ENCODE assay signal across 11 cellular contexts in the genomic region with DNA sequence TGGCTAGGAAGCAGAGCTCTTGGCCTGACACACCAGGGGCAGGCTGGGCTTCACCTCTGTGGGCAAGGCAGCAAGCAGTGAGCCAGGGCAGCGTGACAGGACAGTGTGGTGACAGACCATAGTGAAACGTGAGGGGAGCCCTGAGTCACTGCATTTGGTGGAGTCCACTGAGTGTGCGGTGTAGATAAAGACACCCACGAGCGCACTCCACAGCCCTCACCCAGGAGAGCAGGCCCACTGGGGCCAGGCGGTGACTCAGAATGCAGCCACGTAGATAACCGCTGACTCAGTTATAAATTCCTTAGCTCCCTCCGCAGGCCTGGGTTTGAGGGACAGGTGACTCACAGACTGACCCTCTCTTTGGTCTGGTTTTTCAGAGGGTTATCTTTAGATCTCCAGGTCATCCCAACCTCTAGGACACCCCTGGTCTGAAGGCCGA.
A peak's percentile ranks its signal among the peaks of the same experiment; 100 is the strongest.
DNase-seq lines count a peak whose midpoint lies in the region; ATAC-seq and TF ChIP-seq lines count a peak whose summit lies in the region.
"Had no signal": no experiment of that assay in that cellular context is flagged by ENCODE, and none has a peak within 500 bp of the region (broad histone marks: within the 10 kb centered on the region; RNA-seq: fewer than 3 reads in every experiment).

No MANE protein-coding gene starts in this region.

- H3K4me1 Mint-ChIP-seq in Calu3 (ENCODE audit: low read depth, unreplicated experiment), result peaks cover 13% of the 10 kb centered on the region
- H3K4me1 Mint-ChIP-seq: neural crest cell had no signal

- H3K36me3 ChIP-seq in MG63, result no peaks in the 10 kb centered on the region
- H3K36me3 ChIP-seq in mesodermal cell (ENCODE audit: control insufficient read depth, insufficient read depth, low read length), result no peaks in the 10 kb centered on the region
- H3K36me3 ChIP-seq: Peyer's patch had no signal

- TF ChIP-seq CTCF in Calu3 (IDR thresholded peaks at IDR 0.05; ENCODE audit: unreplicated experiment), result no peak

- H3K4me3 ChIP-seq in MG63, result no peak overlapping the region
- no peak overlapping the region for H3K4me3 ChIP-seq in mesodermal cell (ENCODE audit: extremely low read depth, insufficient read depth, low read length, poor library complexity, severe bottlenecking)
- H3K4me3 ChIP-seq: Peyer's patch had no signal

- 60 to 83% methylated on average over 2 to 10 of the region's 10 CpGs for WGBS in mesodermal cell (ENCODE audit: insufficient coverage in 2 of 2), 2 experiments

- intact Hi-C loops in Calu3 (cut with micrococcal nuclease; ENCODE audit: unreplicated experiment), result no loop called here

- peak; percentile 8 for DNase-seq in Calu3
- DNase-seq in MG63, result peak; percentile 97
- DNase-seq in dedifferentiated amniotic fluid mesenchymal stem cell (ENCODE audit: extremely low spot score), result peak; percentile 85
- DNase-seq in cerebellar nuclear complex (lab: John Stamatoyannopoulos, UW), result no peak
- DNase-seq in NCI-H1930 (lab: John Stamatoyannopoulos, UW), result no peak
- no peak for DNase-seq in substantia nigra (lab: John Stamatoyannopoulos, UW)
- DNase-seq: Peyer's patch had no signal

- H3K27me3 ChIP-seq in MG63, result no peaks in the 10 kb centered on the region
- H3K27me3 ChIP-seq: Peyer's patch had no signal

- no peaks in the 10 kb centered on the region for H3K9me3 Mint-ChIP-seq in Calu3 (ENCODE audit: low read depth, unreplicated experiment)
- H3K9me3 Mint-ChIP-seq: neural crest cell had no signal

- H3K27me3 Mint-ChIP-seq in Calu3 (ENCODE audit: unreplicated experiment), result peaks cover 9% of the 10 kb centered on the region

- H3K27ac Mint-ChIP-seq in Calu3 (ENCODE audit: unreplicated experiment), result no peak overlapping the region

- ATAC-seq in GM18870 (IDR thresholded peaks at IDR 0.05; ENCODE audit: unreplicated experiment), result no peak

- H3K27ac ChIP-seq in mesodermal cell (ENCODE audit: low read depth, low read length, severe bottlenecking) (peak overlapping the region; percentile 88), substantia nigra (ENCODE audit: low read depth, low read length, poor library complexity, severe bottlenecking) (no peak overlapping the region)
- H3K27ac ChIP-seq: KMS-11, Peyer's patch had no signal

- BruUV-seq in Calu3 (replicated peaks; lab: Mats Ljungman, UMichigan), result no TSS peak

- H3K4me1 ChIP-seq in mesodermal cell (ENCODE audit: control insufficient read depth, insufficient read depth, low read length, poor library complexity, severe bottlenecking), result peaks cover 12% of the 10 kb centered on the region
- H3K4me1 ChIP-seq: Peyer's patch had no signal

- H3K9me3 ChIP-seq in MG63, result no peaks in the 10 kb centered on the region; the same call in 1 of the 2 replicates
- peaks cover 4% of the 10 kb centered on the region for H3K9me3 ChIP-seq in mesodermal cell (ENCODE audit: control insufficient read depth, low read length)
- H3K9me3 ChIP-seq: Peyer's patch had no signal

- H3K4me3 Mint-ChIP-seq in Calu3 (ENCODE audit: low read depth, unreplicated experiment), result no peak overlapping the region
- H3K4me3 Mint-ChIP-seq: neural crest cell had no signal

- CTCF ChIA-PET in Calu3 (lab: Charles Lee), result no interaction called here

- H3K36me3 Mint-ChIP-seq in Calu3 (ENCODE audit: insufficient read depth, unreplicated experiment), result no peaks in the 10 kb centered on the region

Comparison
In these comparisons a context has a peak if more than half of its experiments do, and no peak if none do; other contexts are left out.
1. DNase-seq: peak in Calu3 (single experiment), MG63 (single experiment) and dedifferentiated amniotic fluid mesenchymal stem cell (single experiment); none in cerebellar nuclear complex (0 of 2), NCI-H1930 (0 of 2) and substantia nigra (0 of 49).